In genomic region chr5:36944024-36944423, GRCh38 we compare ENCODE assay signal across 1 cellular context.
TF ChIP-seq lines count a peak whose summit lies in the region.

No MANE protein-coding gene starts in this region.

TF ChIP-seq in IMR-90, 13 proteins besides CTCF, POLR2A, EP300 and RAD21:
- no peak for TF ChIP-seq SMC3 (IDR thresholded peaks at IDR 0.05; ENCODE audit: low read depth, low read length)
- peak; percentile 53; the same call in 1 of the 2 replicates for TF ChIP-seq MAFK (IDR thresholded peaks at IDR 0.05; ENCODE audit: low read depth, low read length)
